In the genomic region with DNA sequence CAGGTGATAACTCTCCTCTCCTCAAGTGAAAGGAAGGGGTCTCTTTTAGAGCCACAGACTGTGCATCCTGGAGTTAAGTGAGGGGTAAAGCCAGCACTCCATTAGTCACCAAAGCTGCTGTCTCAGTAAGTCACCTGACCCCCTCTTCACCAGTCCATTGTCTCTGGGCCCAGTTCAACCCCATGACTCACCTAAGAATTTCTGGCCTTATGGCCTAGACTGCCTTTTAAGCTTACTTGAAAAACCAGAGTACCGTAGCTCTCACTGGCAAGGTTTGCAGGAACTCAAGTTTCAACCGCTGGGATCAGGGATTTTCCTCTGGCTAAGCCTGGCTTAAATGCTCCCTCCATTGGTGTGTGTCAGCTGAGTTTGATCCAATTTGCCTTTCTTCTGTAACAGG, we compare ENCODE assay signal across 18 cellular contexts. TPM values are rescaled to one million over a fixed set of nuclear protein-coding genes. Genes with fewer than 3 reads are reported as not detected.
A peak's percentile ranks its signal among the peaks of the same experiment; 100 is the strongest.
DNase-seq lines count a peak whose midpoint lies in the region; ATAC-seq, FAIRE-seq and TF ChIP-seq lines count a peak whose summit lies in the region.
"Had no signal": no experiment of that assay in that cellular context is flagged by ENCODE, and none has a peak within 500 bp of the region (broad histone marks: within the 10 kb centered on the region; RNA-seq: fewer than 3 reads in every experiment).

No MANE protein-coding gene starts in this region.

- no peak for TF ChIP-seq RAD21 in A549 (conservative IDR thresholded peaks at IDR 0.05 in 1 of 2, IDR thresholded peaks at IDR 0.05 in 1 of 2)

- in situ Hi-C loops in KBM-7 (cut with MboI; ENCODE audit: low pct_unique_long_range_greater_than_20kb, low sequenced_read_pairs), result loop anchor here (25.0 kb wide), 1 partner anchor 99 kb away; a partner anchor contains a TSS

- DNase-seq in A549 (ENCODE audit: low read depth in 1 of 2, low spot score in 1 of 2) (peak in 1 of 2 experiments; percentile 41), HCEC 1CT (peak; percentile 42), RPMI7951 (ENCODE audit: low read depth) (peak; percentile 73), fibroblast of pulmonary artery (ENCODE audit: low read depth) (peak; percentile 40), KBM-7 (no peak), NCI-H345 (lab: John Stamatoyannopoulos, UW) (no peak), putamen (ENCODE audit: low spot score) (no peak)
- DNase-seq: activated CD8-positive, alpha-beta T cell treated with anti-CD3 and anti-CD28 coated beads, Interleukin-2, amount 10 ng/mL, durations not matched to agents 7 days and 5 days; amygdala; COR-L47; cortex of kidney; NCI-H2171; SK-N-SH; uterus had no signal

- ATAC-seq in A549 (peak; percentile 25 to 64; a peak in 3 of 6 replicates), GM21528 (IDR thresholded peaks at IDR 0.05; ENCODE audit: low FRiP score, unreplicated experiment) (no peak)
- ATAC-seq: activated CD8-positive, alpha-beta T cell treated with anti-CD3 and anti-CD28 coated beads, Interleukin-2, amount 10 ng/mL, durations not matched to agents 7 days and 5 days; stimulated activated memory B cell treated with anti-CD40 and anti-IgM and Interleukin-4, amounts not matched to agents 10 μg/mL and 1 μg/mL and 100 μg/mL, for 72 hours had no signal

- H3K27ac ChIP-seq in A549, result no peak overlapping the region
- H3K27ac ChIP-seq: uterus had no signal

- H3K4me2 ChIP-seq in A549, result no peak overlapping the region
- H3K4me2 ChIP-seq: SK-N-SH had no signal

- H3K4me3 ChIP-seq in A549 (no peak overlapping the region), fibroblast of pulmonary artery (replicated peaks; ENCODE audit: low read depth, low read length) (no peak overlapping the region)
- H3K4me3 ChIP-seq: uterus had no signal

- CTCF ChIA-PET in A549 (lab: Yijun Ruan, JAX), result interaction anchor here (0.8 to 25.5 kb wide), 4 partner anchors 11 to 144 kb away, joined by 3 to 585 read pairs (median 42); no protein-coding TSS in a partner anchor

- H3K9me3 ChIP-seq in A549, result no peaks in the 10 kb centered on the region
- H3K9me3 ChIP-seq: SK-N-SH, uterus had no signal

- no peak for TF ChIP-seq POLR2A in A549 (IDR thresholded peaks at IDR 0.05; ENCODE audit: low read length)

- peaks cover 1% of the 10 kb centered on the region; the same call in 2 of the 3 replicates for H3K4me1 ChIP-seq in A549
- H3K4me1 ChIP-seq: uterus had no signal

- TF ChIP-seq CTCF in A549 (IDR thresholded peaks at IDR 0.05) (no peak), fibroblast of pulmonary artery (IDR thresholded peaks at IDR 0.05; ENCODE audit: low read length, missing control alignments) (no peak)

- TF ChIP-seq EP300 in A549 (IDR thresholded peaks at IDR 0.05), result no peak

- POLR2A ChIA-PET in A549 (lab: Yijun Ruan, JAX), result no interaction called here

- peak; percentile 98 for FAIRE-seq in A549 (lab: Jason Lieb, UNC)

- WGBS in A549 (ENCODE audit: missing lambda C conversion rate), result 31% methylated on average over 2 of the region's 2 CpGs

TF ChIP-seq in A549, 52 proteins besides CTCF, POLR2A, EP300 and RAD21:
- no peak for TF ChIP-seq TFCP2L1 (CRISPR knock-in tag; IDR thresholded peaks at IDR 0.05)
- TF ChIP-seq, protein P1, sequence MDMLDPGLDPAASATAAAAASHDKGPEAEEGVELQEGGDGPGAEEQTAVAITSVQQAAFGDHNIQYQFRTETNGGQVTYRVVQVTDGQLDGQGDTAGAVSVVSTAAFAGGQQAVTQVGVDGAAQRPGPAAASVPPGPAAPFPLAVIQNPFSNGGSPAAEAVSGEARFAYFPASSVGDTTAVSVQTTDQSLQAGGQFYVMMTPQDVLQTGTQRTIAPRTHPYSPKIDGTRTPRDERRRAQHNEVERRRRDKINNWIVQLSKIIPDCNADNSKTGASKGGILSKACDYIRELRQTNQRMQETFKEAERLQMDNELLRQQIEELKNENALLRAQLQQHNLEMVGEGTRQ (IDR thresholded peaks at IDR 0.05), result peak; percentile 39; the same call in 1 of the 2 replicates

RNA-seq across cellular contexts. Expression of a gene that starts 23.4 kb away (rescaled TPM):
- polyA plus RNA-seq in A549 (2011; rRNA removed), result 23.2 and 26.1 TPM in 2 replicates
- polyA plus RNA-seq in A549 (2012; cell fraction: cytosol; rRNA removed), result 23.9 and 34.5 TPM in 2 replicates
- 20.3 and 22.4 TPM in 2 replicates for polyA plus RNA-seq in A549 (2012; cell fraction: nucleus; rRNA removed)
- polyA plus RNA-seq in A549 (2017; fragmentation: RNase III; extraction: RNeasy Plus Mini Kit Qiagen cat#74134 plus additional on column Dnase treatment), result 49.2 to 53.0 TPM (median 52.9 TPM) in 3 replicates
- polyA minus RNA-seq in A549 (2011; rRNA and poly(A)+ RNA removed), result 5.7 TPM in 2 replicates
- 17.1 and 19.0 TPM in 2 replicates for total RNA-seq in RPMI7951 (2014; rRNA removed; shearing (Covaris generic))

RNA-seq across cellular contexts. Expression of a gene that starts 30.8 kb away (rescaled TPM):
- 9.4 and 10.9 TPM in 2 replicates for polyA plus RNA-seq in A549 (2011; rRNA removed)
- polyA plus RNA-seq in A549 (2012; cell fraction: cytosol; rRNA removed), result 10.0 and 18.0 TPM in 2 replicates
- 6.0 and 7.8 TPM in 2 replicates for polyA plus RNA-seq in A549 (2012; cell fraction: nucleus; rRNA removed)
- 9.2 to 10.1 TPM (median 9.3 TPM) in 3 replicates for polyA plus RNA-seq in A549 (2017; fragmentation: RNase III; extraction: RNeasy Plus Mini Kit Qiagen cat#74134 plus additional on column Dnase treatment)
- 2.3 and 3.1 TPM in 2 replicates for polyA minus RNA-seq in A549 (2011; rRNA and poly(A)+ RNA removed)
- 5.3 and 8.8 TPM in 2 replicates for total RNA-seq in RPMI7951 (2014; rRNA removed; shearing (Covaris generic))

RNA-seq across cellular contexts. Expression of a gene that starts 38.9 kb away (rescaled TPM):
- polyA plus RNA-seq in A549 (2011; rRNA removed) (not detected in 2 replicates), A549 (2017; fragmentation: RNase III; extraction: RNeasy Plus Mini Kit Qiagen cat#74134 plus additional on column Dnase treatment) (not detected in 3 replicates)
- polyA plus RNA-seq in A549 (2012; cell fraction: cytosol; rRNA removed), result not detected in 2 replicates
- not detected in 2 replicates for polyA plus RNA-seq in A549 (2012; cell fraction: nucleus; rRNA removed)
- polyA minus RNA-seq in A549 (2011; rRNA and poly(A)+ RNA removed), result not detected in 2 replicates
- not detected in 2 replicates for total RNA-seq in RPMI7951 (2014; rRNA removed; shearing (Covaris generic))
- total RNA-seq: A673; activated CD8-positive, alpha-beta T cell treated with anti-CD3 and anti-CD28 coated beads, Interleukin-2, amount 10 ng/mL, durations not matched to agents 7 days and 5 days; fibroblast of lung; uterus had no signal
- polyA plus RNA-seq: fibroblast of lung, SK-N-SH had no signal

RNA-seq across cellular contexts. Expression of a gene that starts 48.5 kb away (rescaled TPM):
- polyA plus RNA-seq in A549 (2011; rRNA removed), result not detected in 2 replicates
- not detected in 2 replicates for polyA plus RNA-seq in A549 (2012; cell fraction: cytosol; rRNA removed)
- 0.06 and 0.10 TPM in 2 replicates for polyA plus RNA-seq in A549 (2012; cell fraction: nucleus; rRNA removed)
- polyA plus RNA-seq in A549 (2017; fragmentation: RNase III; extraction: RNeasy Plus Mini Kit Qiagen cat#74134 plus additional on column Dnase treatment), result not detected in 3 replicates
- polyA minus RNA-seq in A549 (2011; rRNA and poly(A)+ RNA removed), result not detected in 2 replicates
- not detected in 2 replicates for total RNA-seq in RPMI7951 (2014; rRNA removed; shearing (Covaris generic))
- total RNA-seq: A673; activated CD8-positive, alpha-beta T cell treated with anti-CD3 and anti-CD28 coated beads, Interleukin-2, amount 10 ng/mL, durations not matched to agents 7 days and 5 days; fibroblast of lung had no signal
- polyA plus RNA-seq: fibroblast of lung had no signal

Comparison
In these comparisons a context has a peak if more than half of its experiments do, and no peak if none do; other contexts are left out.
1. DNase-seq: peak in HCEC 1CT (single experiment), RPMI7951 (single experiment) and fibroblast of pulmonary artery (single experiment); none in KBM-7 (single experiment), NCI-H345 (single experiment) and putamen (single experiment).